ENCODE assay signal across 7 cellular contexts in the genomic region with DNA sequence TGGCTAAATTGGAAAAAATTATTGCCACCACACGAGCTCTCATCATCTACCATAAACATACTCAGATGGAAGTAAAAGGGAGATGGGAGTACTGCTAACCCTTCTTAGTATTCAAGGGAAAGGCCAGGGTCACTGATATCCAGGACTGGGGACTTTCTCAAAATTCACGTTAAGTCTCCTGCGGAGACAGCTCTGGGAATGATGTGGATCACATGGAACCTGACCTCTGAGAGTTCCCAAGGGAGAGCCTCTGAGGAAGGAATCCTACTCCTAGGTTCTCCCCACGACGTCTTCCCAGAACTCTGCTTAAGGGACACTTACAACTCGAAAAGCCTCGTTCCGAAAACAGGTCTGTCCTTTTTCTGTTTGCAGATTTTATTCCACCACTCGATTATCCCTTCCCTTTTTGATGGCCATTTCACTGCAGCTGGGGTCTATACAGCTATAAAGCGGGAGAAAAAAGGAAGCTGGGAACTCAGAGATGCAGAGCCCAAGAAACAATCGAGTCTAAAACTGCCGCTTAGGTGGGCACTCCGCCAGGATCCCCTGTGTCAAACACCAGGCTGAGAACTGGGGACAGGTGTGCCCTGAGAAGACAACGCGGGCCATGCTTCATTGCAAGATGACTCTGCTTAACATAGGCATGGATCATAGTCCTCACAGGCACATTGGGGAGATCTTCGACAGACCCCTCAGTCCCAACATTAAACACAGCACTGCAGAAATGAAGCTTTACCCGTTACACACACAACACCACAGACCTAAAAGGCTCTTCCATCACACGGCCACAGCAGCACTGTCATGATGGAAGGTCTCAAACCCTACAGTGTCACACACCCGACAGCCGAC. TPM values are rescaled to one million over a fixed set of nuclear protein-coding genes. Genes with fewer than 3 reads are reported as not detected.
DNase-seq lines count a peak whose midpoint lies in the region; ATAC-seq and TF ChIP-seq lines count a peak whose summit lies in the region.

No MANE protein-coding gene starts in this region.

- H3K36me3 ChIP-seq in HUES6 (ENCODE audit: control insufficient read depth, insufficient read depth, low read length), result peaks cover 31% of the 10 kb centered on the region
- peaks cover 18% of the 10 kb centered on the region for H3K36me3 ChIP-seq in right atrium auricular region

- H3K4me1 ChIP-seq in HUES6 (ENCODE audit: control insufficient read depth, insufficient read depth, low read length) (peaks cover 6% of the 10 kb centered on the region; the same call in 1 of the 2 replicates), right atrium auricular region (peaks cover 0 to 21% of the 10 kb centered on the region in 2 donors)

- peaks cover 17% of the 10 kb centered on the region for H3K4me1 Mint-ChIP-seq in activated T-helper 2 cell treated with anti-CD3 and anti-CD28 coated beads, Interferon-gamma antibody, Interleukin-2, Interleukin-4, amounts not matched to agents 10 μg/mL and 5 μg/mL and 100 μg/mL, durations not matched to agents 14 hours and 24 hours and 36 hours (ENCODE audit: low read depth)

- no peaks in the 10 kb centered on the region for H3K27me3 Mint-ChIP-seq in activated T-helper 2 cell treated with anti-CD3 and anti-CD28 coated beads, Interferon-gamma antibody, Interleukin-2, Interleukin-4, amounts not matched to agents 10 μg/mL and 5 μg/mL and 100 μg/mL, durations not matched to agents 14 hours and 24 hours and 36 hours (ENCODE audit: low read depth)

- H3K9me3 Mint-ChIP-seq in activated T-helper 2 cell treated with anti-CD3 and anti-CD28 coated beads, Interferon-gamma antibody, Interleukin-2, Interleukin-4, amounts not matched to agents 10 μg/mL and 5 μg/mL and 100 μg/mL, durations not matched to agents 14 hours and 24 hours and 36 hours, result peaks cover 39% of the 10 kb centered on the region

- H3K27ac Mint-ChIP-seq in activated T-helper 2 cell treated with anti-CD3 and anti-CD28 coated beads, Interferon-gamma antibody, Interleukin-2, Interleukin-4, amounts not matched to agents 10 μg/mL and 5 μg/mL and 100 μg/mL, durations not matched to agents 14 hours and 24 hours and 36 hours, result peak overlapping the region; percentile 83

- peak overlapping the region; percentile 93 for H3K4me3 ChIP-seq in HUES6 (ENCODE audit: low read depth, low read length)
- peak overlapping the region; percentile 84 to 89 for H3K4me3 ChIP-seq in right atrium auricular region
- H3K4me3 ChIP-seq in retinal pigment epithelial cell (ENCODE audit: low read length), result peak overlapping the region; percentile 74

- intact Hi-C loops in activated T-helper 2 cell treated with anti-CD3 and anti-CD28 coated beads, Interferon-gamma antibody, Interleukin-2, Interleukin-4, amounts not matched to agents 10 μg/mL and 5 μg/mL and 100 μg/mL, durations not matched to agents 14 hours and 24 hours and 36 hours (cut with micrococcal nuclease), result loop anchor here (1.0 to 10.0 kb wide), 11 partner anchors 20 to 781 kb away; partner anchors contain the start of genes ZNF146, ZNF260, ZNF345 and ZNF382

- H3K27ac ChIP-seq in HUES6 (ENCODE audit: low read depth, low read length) (no peak overlapping the region), right atrium auricular region (peak overlapping the region; percentile 80 to 85)

- DNase-seq in GM13977 (ENCODE audit: low spot score), result peak; percentile 27
- no peak for DNase-seq in activated T-helper 2 cell treated with anti-CD3 and anti-CD28 coated beads, Interferon-gamma antibody, Interleukin-2, Interleukin-4, amounts not matched to agents 10 μg/mL and 5 μg/mL and 100 μg/mL, durations not matched to agents 14 hours and 24 hours and 36 hours (ENCODE audit: low spot score)
- no peak for DNase-seq in right atrium auricular region (ENCODE audit: low spot score)
- DNase-seq in retinal pigment epithelial cell (ENCODE audit: low read depth), result no peak
- DNase-seq in stimulated activated CD8-positive, alpha-beta memory T cell treated with anti-CD3 and anti-CD28 coated beads, Interleukin-4, amount 100 ng/mL, for 48 hours, result no peak

- H3K9ac ChIP-seq in HUES6 (ENCODE audit: low read length), result peak overlapping the region; percentile 93

- H3K36me3 Mint-ChIP-seq in activated T-helper 2 cell treated with anti-CD3 and anti-CD28 coated beads, Interferon-gamma antibody, Interleukin-2, Interleukin-4, amounts not matched to agents 10 μg/mL and 5 μg/mL and 100 μg/mL, durations not matched to agents 14 hours and 24 hours and 36 hours (ENCODE audit: low read depth), result peaks cover 74% of the 10 kb centered on the region

- in situ Hi-C loops in GM13977 (cut with MboI; ENCODE audit: low pct_unique_long_range_greater_than_20kb, low sequenced_read_pairs, unreplicated experiment), result no loop called here

- H3K9me3 ChIP-seq in HUES6 (ENCODE audit: control insufficient read depth, insufficient read depth, low read depth, low read length), result peaks cover 22% of the 10 kb centered on the region
- peaks cover 0 to 13% of the 10 kb centered on the region in 2 donors for H3K9me3 ChIP-seq in right atrium auricular region

- H3K4me3 Mint-ChIP-seq in activated T-helper 2 cell treated with anti-CD3 and anti-CD28 coated beads, Interferon-gamma antibody, Interleukin-2, Interleukin-4, amounts not matched to agents 10 μg/mL and 5 μg/mL and 100 μg/mL, durations not matched to agents 14 hours and 24 hours and 36 hours (ENCODE audit: low read depth), result peak overlapping the region; percentile 95

- TF ChIP-seq CTCF in GM13977 (IDR thresholded peaks at IDR 0.05; ENCODE audit: extremely low read depth, insufficient read depth, missing control alignments), result no peak
- TF ChIP-seq CTCF in right atrium auricular region (IDR thresholded peaks at IDR 0.05), result no peak
- TF ChIP-seq CTCF in retinal pigment epithelial cell (conservative IDR thresholded peaks at IDR 0.05; ENCODE audit: low read depth, low read length), result no peak

- H3K27me3 ChIP-seq in HUES6 (ENCODE audit: control insufficient read depth, insufficient read depth, low read length), result no peaks in the 10 kb centered on the region
- H3K27me3 ChIP-seq in right atrium auricular region, result no peaks in the 10 kb centered on the region

- ATAC-seq in GM18520 (IDR thresholded peaks at IDR 0.05; ENCODE audit: unreplicated experiment), result no peak

RNA-seq across cellular contexts. Expression of gene ZNF567, which starts 0.8 kb away (rescaled TPM):
- total RNA-seq in activated T-helper 2 cell treated with anti-CD3 and anti-CD28 coated beads, Interferon-gamma antibody, Interleukin-2, Interleukin-4, amounts not matched to agents 10 μg/mL and 5 μg/mL and 100 μg/mL, durations not matched to agents 14 hours and 24 hours and 36 hours, result 7.6 and 7.7 TPM in 2 replicates
- 1 to 10 TPM; 4.0 to 5.6 TPM for total RNA-seq in right atrium auricular region

RNA-seq across cellular contexts. Expression of gene ZNF461, which starts 20.0 kb away (rescaled TPM):
- total RNA-seq in activated T-helper 2 cell treated with anti-CD3 and anti-CD28 coated beads, Interferon-gamma antibody, Interleukin-2, Interleukin-4, amounts not matched to agents 10 μg/mL and 5 μg/mL and 100 μg/mL, durations not matched to agents 14 hours and 24 hours and 36 hours, result 5.0 and 5.7 TPM in 2 replicates
- total RNA-seq in right atrium auricular region, result 1 to 10 TPM; 6.2 to 6.4 TPM
